ENCODE assay signal across 10 cellular contexts in genomic region chr10:28592953-28593352, GRCh38.
DNase-seq lines count a peak whose midpoint lies in the region; ATAC-seq and TF ChIP-seq lines count a peak whose summit lies in the region.
"Had no signal": no experiment of that assay in that cellular context is flagged by ENCODE, and none has a peak within 500 bp of the region (broad histone marks: within the 10 kb centered on the region; RNA-seq: fewer than 3 reads in every experiment).

No MANE protein-coding gene starts in this region.

- peaks cover 41% of the 10 kb centered on the region for H3K4me1 Mint-ChIP-seq in activated CD4-positive, alpha-beta memory T cell treated with anti-CD3 and anti-CD28 coated beads, Interleukin-2, amount 10 ng/mL, durations not matched to agents 7 days and 5 days

- peaks cover 2% of the 10 kb centered on the region for H3K4me1 ChIP-seq in HEK293 (ENCODE audit: control insufficient read depth, insufficient read depth, low read length)

- POLR2A ChIA-PET in HEK293 (lab: Yijun Ruan, JAX): no interaction called here
- POLR2A ChIA-PET in activated CD4-positive, alpha-beta memory T cell treated with anti-CD3 and anti-CD28 coated beads, Interleukin-2, amount 10 ng/mL, durations not matched to agents 7 days and 5 days (lab: Charles Lee): no interaction called here

- no peaks in the 10 kb centered on the region for H3K9me3 Mint-ChIP-seq in activated CD4-positive, alpha-beta memory T cell treated with anti-CD3 and anti-CD28 coated beads, Interleukin-2, amount 10 ng/mL, durations not matched to agents 7 days and 5 days

- H3K36me3 ChIP-seq in HEK293 (ENCODE audit: control insufficient read depth in 2 of 2, insufficient read depth in 1 of 2, low read length in 2 of 2): peaks cover 48 to 76% of the 10 kb centered on the region in 2 experiments

- no peak for ATAC-seq in GM21390 (IDR thresholded peaks at IDR 0.05; ENCODE audit: unreplicated experiment)
- no peak for ATAC-seq in sciatic nerve

- H3K27ac ChIP-seq in HEK293 (ENCODE audit: extremely low read depth, low read depth, low read length): no peak overlapping the region
- H3K27ac ChIP-seq: skin epidermis had no signal

- no peaks in the 10 kb centered on the region for H3K27me3 Mint-ChIP-seq in activated CD4-positive, alpha-beta memory T cell treated with anti-CD3 and anti-CD28 coated beads, Interleukin-2, amount 10 ng/mL, durations not matched to agents 7 days and 5 days

- no peak for TF ChIP-seq CTCF in HEK293 (tag by site-specific recombination; IDR thresholded peaks at IDR 0.05)

- no peaks in the 10 kb centered on the region for H3K9me3 ChIP-seq in HEK293 (ENCODE audit: control insufficient read depth, insufficient read depth, low read depth, low read length)

- CTCF ChIA-PET in HEK293 (lab: Yijun Ruan, JAX): interaction anchor here (0.8 kb wide), 1 partner anchor 10 kb away, joined by 7 read pairs; no protein-coding TSS in a partner anchor
- CTCF ChIA-PET in activated CD4-positive, alpha-beta memory T cell treated with anti-CD3 and anti-CD28 coated beads, Interleukin-2, amount 10 ng/mL, durations not matched to agents 7 days and 5 days (lab: Charles Lee): no interaction called here

- no peak overlapping the region for H3K4me3 ChIP-seq in HEK293 (ENCODE audit: low read depth, low read length)
- H3K4me3 ChIP-seq: skin epidermis had no signal

- intact Hi-C loops in sciatic nerve (cut with DNase I): no loop called here

- H3K27ac Mint-ChIP-seq in activated CD4-positive, alpha-beta memory T cell treated with anti-CD3 and anti-CD28 coated beads, Interleukin-2, amount 10 ng/mL, durations not matched to agents 7 days and 5 days: peak overlapping the region; percentile 66

- peaks cover 64% of the 10 kb centered on the region for H3K36me3 Mint-ChIP-seq in activated CD4-positive, alpha-beta memory T cell treated with anti-CD3 and anti-CD28 coated beads, Interleukin-2, amount 10 ng/mL, durations not matched to agents 7 days and 5 days (ENCODE audit: low read depth)

- DNase-seq in AG08396 (ENCODE audit: low spot score) (peak; percentile 36), iris pigment epithelial cell (ENCODE audit: low read depth) (peak; percentile 88), NCI-H1092 treated with DMSO at 0.1 percent for 48 hours (lab: John Stamatoyannopoulos, UW) (no peak), activated gamma-delta T cell (lab: John Stamatoyannopoulos, UW) (no peak), sciatic nerve (ENCODE audit: low spot score) (no peak)
- DNase-seq in activated CD4-positive, alpha-beta memory T cell treated with anti-CD3 and anti-CD28 coated beads, Interleukin-2, amount 10 ng/mL, durations not matched to agents 7 days and 5 days: no peak
- DNase-seq: activated CD8-positive, alpha-beta memory T cell treated with anti-CD3 and anti-CD28 coated beads for 24 hours had no signal

- H3K4me3 Mint-ChIP-seq in activated CD4-positive, alpha-beta memory T cell treated with anti-CD3 and anti-CD28 coated beads, Interleukin-2, amount 10 ng/mL, durations not matched to agents 7 days and 5 days: no peak overlapping the region

TF ChIP-seq in HEK293, 187 proteins besides CTCF, POLR2A, EP300 and RAD21 (continues in another document):
- TF ChIP-seq ZBTB20 (tag by site-specific recombination; IDR thresholded peaks at IDR 0.05) (no peak), ZNF362 (tag by site-specific recombination; IDR thresholded peaks at IDR 0.05) (peak; percentile 74), ZNF664 (tag by site-specific recombination; IDR thresholded peaks at IDR 0.05) (0 out of 2 replicates have a peak, but pooled peaks have one; percentile 40), ZNF768 (tag by site-specific recombination; IDR thresholded peaks at IDR 0.05) (no peak), ZNF629 (tag by site-specific recombination; IDR thresholded peaks at IDR 0.05) (peak; percentile 50; the same call in 1 of the 2 replicates), SP7 (tag by site-specific recombination; IDR thresholded peaks at IDR 0.05) (peak; percentile 77), ZEB2 (tag by site-specific recombination; IDR thresholded peaks at IDR 0.05) (0 out of 2 replicates have a peak, but pooled peaks have one; percentile 25), ZBTB1 (tag by site-specific recombination; IDR thresholded peaks at IDR 0.05) (0 out of 2 replicates have a peak, but pooled peaks have one; percentile 11), ZXDB (tag by site-specific recombination; IDR thresholded peaks at IDR 0.05) (0 out of 2 replicates have a peak, but pooled peaks have one; percentile 15), TSHZ1 (tag by site-specific recombination; IDR thresholded peaks at IDR 0.05; ENCODE audit: borderline replicate concordance) (peak; percentile 23; the same call in 1 of the 2 replicates)
- TF ChIP-seq, protein P1, sequence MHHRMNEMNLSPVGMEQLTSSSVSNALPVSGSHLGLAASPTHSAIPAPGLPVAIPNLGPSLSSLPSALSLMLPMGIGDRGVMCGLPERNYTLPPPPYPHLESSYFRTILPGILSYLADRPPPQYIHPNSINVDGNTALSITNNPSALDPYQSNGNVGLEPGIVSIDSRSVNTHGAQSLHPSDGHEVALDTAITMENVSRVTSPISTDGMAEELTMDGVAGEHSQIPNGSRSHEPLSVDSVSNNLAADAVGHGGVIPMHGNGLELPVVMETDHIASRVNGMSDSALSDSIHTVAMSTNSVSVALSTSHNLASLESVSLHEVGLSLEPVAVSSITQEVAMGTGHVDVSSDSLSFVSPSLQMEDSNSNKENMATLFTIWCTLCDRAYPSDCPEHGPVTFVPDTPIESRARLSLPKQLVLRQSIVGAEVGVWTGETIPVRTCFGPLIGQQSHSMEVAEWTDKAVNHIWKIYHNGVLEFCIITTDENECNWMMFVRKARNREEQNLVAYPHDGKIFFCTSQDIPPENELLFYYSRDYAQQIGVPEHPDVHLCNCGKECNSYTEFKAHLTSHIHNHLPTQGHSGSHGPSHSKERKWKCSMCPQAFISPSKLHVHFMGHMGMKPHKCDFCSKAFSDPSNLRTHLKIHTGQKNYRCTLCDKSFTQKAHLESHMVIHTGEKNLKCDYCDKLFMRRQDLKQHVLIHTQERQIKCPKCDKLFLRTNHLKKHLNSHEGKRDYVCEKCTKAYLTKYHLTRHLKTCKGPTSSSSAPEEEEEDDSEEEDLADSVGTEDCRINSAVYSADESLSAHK (tag by site-specific recombination; IDR thresholded peaks at IDR 0.05): no peak
- TF ChIP-seq, protein P2, sequence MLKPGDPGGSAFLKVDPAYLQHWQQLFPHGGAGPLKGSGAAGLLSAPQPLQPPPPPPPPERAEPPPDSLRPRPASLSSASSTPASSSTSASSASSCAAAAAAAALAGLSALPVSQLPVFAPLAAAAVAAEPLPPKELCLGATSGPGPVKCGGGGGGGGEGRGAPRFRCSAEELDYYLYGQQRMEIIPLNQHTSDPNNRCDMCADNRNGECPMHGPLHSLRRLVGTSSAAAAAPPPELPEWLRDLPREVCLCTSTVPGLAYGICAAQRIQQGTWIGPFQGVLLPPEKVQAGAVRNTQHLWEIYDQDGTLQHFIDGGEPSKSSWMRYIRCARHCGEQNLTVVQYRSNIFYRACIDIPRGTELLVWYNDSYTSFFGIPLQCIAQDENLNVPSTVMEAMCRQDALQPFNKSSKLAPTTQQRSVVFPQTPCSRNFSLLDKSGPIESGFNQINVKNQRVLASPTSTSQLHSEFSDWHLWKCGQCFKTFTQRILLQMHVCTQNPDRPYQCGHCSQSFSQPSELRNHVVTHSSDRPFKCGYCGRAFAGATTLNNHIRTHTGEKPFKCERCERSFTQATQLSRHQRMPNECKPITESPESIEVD (tag by site-specific recombination; IDR thresholded peaks at IDR 0.05): 0 out of 2 replicates have a peak, but pooled peaks have one; percentile 40

Comparison
In these comparisons a context has a peak if more than half of its experiments do, and no peak if none do; other contexts are left out.
1. DNase-seq: peak in AG08396 (single experiment) and iris pigment epithelial cell (single experiment); none in activated CD4-positive, alpha-beta memory T cell treated with anti-CD3 and anti-CD28 coated beads, Interleukin-2, amount 10 ng/mL, durations not matched to agents 7 days and 5 days (single experiment), NCI-H1092 treated with DMSO at 0.1 percent for 48 hours (single experiment), activated gamma-delta T cell (single experiment) and sciatic nerve (single experiment).